In the genomic region with DNA sequence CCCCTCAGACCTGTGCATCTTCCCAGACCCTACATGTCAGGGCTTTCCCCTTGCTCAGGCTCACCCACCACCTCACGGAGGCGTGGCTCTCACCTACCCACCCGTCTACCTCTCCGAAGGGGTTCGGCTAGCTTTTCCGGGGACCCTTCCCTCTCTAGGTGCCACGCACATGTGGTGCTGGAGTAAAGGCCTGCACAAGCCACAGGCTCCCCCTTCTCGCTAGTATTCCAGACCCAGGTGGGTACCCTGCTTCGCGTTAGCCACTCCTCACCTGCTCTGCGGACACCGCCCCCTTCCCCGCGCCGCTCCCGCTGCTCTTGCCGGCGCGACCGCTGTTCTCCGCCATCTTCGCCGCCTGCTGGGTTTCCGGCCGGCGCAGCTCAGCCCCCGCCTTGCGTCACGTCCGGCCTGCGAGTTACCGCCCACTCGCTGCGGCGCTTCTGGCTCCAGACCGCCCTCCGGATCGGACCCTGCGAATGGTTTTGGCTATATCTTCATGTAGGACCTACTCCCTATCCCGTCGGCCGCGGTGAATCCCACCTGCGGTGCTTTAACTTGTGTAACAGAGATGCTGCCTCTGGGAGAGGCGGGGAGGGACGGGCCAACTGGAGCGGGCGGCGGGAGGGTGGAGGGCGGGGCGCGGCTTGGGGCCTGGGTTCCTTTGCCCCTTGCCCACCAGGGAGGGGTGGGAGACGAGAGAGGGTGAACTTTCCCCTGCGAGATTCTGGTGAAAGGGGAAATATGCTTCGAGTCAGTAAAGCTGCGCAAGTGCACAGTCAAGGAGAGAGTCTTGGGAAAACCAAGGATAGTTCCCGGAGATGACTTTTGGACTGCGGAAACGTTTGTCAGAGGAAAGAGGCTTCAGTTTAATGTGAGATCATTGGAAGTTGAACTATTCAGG, we compare ENCODE assay signal across 1 cellular context.
TF ChIP-seq lines count a peak whose summit lies in the region.

A gene with protein sequence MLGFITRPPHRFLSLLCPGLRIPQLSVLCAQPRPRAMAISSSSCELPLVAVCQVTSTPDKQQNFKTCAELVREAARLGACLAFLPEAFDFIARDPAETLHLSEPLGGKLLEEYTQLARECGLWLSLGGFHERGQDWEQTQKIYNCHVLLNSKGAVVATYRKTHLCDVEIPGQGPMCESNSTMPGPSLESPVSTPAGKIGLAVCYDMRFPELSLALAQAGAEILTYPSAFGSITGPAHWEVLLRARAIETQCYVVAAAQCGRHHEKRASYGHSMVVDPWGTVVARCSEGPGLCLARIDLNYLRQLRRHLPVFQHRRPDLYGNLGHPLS (plus strand): TSS at position 425 of the 901 bp plus-strand sequence. CDS start 72 bp downstream, at position 497.
A gene with protein sequence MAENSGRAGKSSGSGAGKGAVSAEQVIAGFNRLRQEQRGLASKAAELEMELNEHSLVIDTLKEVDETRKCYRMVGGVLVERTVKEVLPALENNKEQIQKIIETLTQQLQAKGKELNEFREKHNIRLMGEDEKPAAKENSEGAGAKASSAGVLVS (minus strand): TSS at position 357 of the 901 bp plus-strand sequence. CDS start 11 bp downstream, at position 346.

TF ChIP-seq in K562, 482 proteins besides CTCF, POLR2A, EP300 and RAD21 (continued from another document and continues in another):
- TF ChIP-seq, protein P1, sequence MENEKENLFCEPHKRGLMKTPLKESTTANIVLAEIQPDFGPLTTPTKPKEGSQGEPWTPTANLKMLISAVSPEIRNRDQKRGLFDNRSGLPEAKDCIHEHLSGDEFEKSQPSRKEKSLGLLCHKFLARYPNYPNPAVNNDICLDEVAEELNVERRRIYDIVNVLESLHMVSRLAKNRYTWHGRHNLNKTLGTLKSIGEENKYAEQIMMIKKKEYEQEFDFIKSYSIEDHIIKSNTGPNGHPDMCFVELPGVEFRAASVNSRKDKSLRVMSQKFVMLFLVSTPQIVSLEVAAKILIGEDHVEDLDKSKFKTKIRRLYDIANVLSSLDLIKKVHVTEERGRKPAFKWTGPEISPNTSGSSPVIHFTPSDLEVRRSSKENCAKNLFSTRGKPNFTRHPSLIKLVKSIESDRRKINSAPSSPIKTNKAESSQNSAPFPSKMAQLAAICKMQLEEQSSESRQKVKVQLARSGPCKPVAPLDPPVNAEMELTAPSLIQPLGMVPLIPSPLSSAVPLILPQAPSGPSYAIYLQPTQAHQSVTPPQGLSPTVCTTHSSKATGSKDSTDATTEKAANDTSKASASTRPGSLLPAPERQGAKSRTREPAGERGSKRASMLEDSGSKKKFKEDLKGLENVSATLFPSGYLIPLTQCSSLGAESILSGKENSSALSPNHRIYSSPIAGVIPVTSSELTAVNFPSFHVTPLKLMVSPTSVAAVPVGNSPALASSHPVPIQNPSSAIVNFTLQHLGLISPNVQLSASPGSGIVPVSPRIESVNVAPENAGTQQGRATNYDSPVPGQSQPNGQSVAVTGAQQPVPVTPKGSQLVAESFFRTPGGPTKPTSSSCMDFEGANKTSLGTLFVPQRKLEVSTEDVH (IDR thresholded peaks at IDR 0.05; ENCODE audit: low read depth, partially characterized antibody), result peak; percentile 68
- TF ChIP-seq SIX5 (IDR thresholded peaks at IDR 0.05; ENCODE audit: borderline replicate concordance in 1 of 2, insufficient read depth in 1 of 2, low read depth in 1 of 2, low read length in 2 of 2) (no peak), RB1 (IDR thresholded peaks at IDR 0.05; ENCODE audit: low read depth) (peak; percentile 76; the same call in 1 of the 2 replicates), ZKSCAN1 (IDR thresholded peaks at IDR 0.05; ENCODE audit: low read depth, low read length) (no peak), ILF3 (IDR thresholded peaks at IDR 0.05; ENCODE audit: borderline replicate concordance) (no peak), RBM39 (optimal IDR thresholded peaks at IDR 0.05; ENCODE audit: low read depth, low read length) (no peak), PHB (CRISPR knock-in tag; IDR thresholded peaks at IDR 0.05) (no peak), ZNF584 (CRISPR knock-in tag; IDR thresholded peaks at IDR 0.05; ENCODE audit: low read depth) (no peak), ZNF24 (IDR thresholded peaks at IDR 0.05) (no peak), RFX7 (CRISPR knock-in tag; IDR thresholded peaks at IDR 0.05) (no peak), ZC3H4 (CRISPR knock-in tag; IDR thresholded peaks at IDR 0.05; ENCODE audit: borderline replicate concordance) (no peak), NR2F6 (CRISPR knock-in tag; IDR thresholded peaks at IDR 0.05) (no peak), MYNN (IDR thresholded peaks at IDR 0.05) (no peak), MYNN (CRISPR knock-in tag; IDR thresholded peaks at IDR 0.05) (no peak), MEF2A (IDR thresholded peaks at IDR 0.05; ENCODE audit: control insufficient read depth, low read depth, low read length) (no peak), TEAD1 (CRISPR knock-in tag; IDR thresholded peaks at IDR 0.05) (peak in 1 of 2 experiments; percentile 81; a peak in 2 of 4 replicates), MEIS2 (IDR thresholded peaks at IDR 0.05; ENCODE audit: partially characterized antibody) (no peak)
- TF ChIP-seq, protein P2, sequence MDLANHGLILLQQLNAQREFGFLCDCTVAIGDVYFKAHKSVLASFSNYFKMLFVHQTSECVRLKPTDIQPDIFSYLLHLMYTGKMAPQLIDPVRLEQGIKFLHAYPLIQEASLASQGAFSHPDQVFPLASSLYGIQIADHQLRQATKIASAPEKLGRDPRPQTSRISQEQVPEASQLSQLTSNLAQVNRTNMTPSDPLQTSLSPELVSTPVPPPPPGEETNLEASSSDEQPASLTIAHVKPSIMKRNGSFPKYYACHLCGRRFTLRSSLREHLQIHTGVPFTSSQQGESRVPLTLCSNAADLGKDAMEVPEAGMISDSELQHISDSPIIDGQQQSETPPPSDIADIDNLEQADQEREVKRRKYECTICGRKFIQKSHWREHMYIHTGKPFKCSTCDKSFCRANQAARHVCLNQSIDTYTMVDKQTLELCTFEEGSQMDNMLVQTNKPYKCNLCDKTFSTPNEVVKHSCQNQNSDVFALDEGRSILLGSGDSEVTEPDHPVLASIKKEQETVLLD (IDR thresholded peaks at IDR 0.05), result 0 out of 2 replicates have a peak, but pooled peaks have one; percentile 3
- TF ChIP-seq, protein P3, sequence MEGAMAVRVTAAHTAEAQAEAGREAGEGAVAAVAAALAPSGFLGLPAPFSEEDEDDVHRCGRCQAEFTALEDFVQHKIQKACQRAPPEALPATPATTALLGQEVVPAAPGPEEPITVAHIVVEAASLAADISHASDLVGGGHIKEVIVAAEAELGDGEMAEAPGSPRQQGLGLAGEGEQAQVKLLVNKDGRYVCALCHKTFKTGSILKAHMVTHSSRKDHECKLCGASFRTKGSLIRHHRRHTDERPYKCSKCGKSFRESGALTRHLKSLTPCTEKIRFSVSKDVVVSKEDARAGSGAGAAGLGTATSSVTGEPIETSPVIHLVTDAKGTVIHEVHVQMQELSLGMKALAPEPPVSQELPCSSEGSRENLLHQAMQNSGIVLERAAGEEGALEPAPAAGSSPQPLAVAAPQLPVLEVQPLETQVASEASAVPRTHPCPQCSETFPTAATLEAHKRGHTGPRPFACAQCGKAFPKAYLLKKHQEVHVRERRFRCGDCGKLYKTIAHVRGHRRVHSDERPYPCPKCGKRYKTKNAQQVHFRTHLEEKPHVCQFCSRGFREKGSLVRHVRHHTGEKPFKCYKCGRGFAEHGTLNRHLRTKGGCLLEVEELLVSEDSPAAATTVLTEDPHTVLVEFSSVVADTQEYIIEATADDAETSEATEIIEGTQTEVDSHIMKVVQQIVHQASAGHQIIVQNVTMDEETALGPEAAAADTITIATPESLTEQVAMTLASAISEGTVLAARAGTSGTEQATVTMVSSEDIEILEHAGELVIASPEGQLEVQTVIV (CRISPR knock-in tag; IDR thresholded peaks at IDR 0.05; ENCODE audit: borderline replicate concordance), result no peak
- TF ChIP-seq, protein P4, sequence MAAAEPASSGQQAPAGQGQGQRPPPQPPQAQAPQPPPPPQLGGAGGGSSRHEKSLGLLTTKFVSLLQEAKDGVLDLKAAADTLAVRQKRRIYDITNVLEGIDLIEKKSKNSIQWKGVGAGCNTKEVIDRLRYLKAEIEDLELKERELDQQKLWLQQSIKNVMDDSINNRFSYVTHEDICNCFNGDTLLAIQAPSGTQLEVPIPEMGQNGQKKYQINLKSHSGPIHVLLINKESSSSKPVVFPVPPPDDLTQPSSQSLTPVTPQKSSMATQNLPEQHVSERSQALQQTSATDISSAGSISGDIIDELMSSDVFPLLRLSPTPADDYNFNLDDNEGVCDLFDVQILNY (CRISPR knock-in tag; IDR thresholded peaks at IDR 0.05), result peak; percentile 85; the same call in 1 of the 2 replicates
- TF ChIP-seq, protein P5, sequence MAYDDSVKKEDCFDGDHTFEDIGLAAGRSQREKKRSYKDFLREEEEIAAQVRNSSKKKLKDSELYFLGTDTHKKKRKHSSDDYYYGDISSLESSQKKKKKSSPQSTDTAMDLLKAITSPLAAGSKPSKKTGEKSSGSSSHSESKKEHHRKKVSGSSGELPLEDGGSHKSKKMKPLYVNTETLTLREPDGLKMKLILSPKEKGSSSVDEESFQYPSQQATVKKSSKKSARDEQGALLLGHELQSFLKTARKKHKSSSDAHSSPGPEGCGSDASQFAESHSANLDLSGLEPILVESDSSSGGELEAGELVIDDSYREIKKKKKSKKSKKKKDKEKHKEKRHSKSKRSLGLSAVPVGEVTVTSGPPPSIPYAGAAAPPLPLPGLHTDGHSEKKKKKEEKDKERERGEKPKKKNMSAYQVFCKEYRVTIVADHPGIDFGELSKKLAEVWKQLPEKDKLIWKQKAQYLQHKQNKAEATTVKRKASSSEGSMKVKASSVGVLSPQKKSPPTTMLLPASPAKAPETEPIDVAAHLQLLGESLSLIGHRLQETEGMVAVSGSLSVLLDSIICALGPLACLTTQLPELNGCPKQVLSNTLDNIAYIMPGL (CRISPR knock-in tag; IDR thresholded peaks at IDR 0.05), result peak; percentile 71; the same call in 1 of the 2 replicates
- TF ChIP-seq, protein P6, sequence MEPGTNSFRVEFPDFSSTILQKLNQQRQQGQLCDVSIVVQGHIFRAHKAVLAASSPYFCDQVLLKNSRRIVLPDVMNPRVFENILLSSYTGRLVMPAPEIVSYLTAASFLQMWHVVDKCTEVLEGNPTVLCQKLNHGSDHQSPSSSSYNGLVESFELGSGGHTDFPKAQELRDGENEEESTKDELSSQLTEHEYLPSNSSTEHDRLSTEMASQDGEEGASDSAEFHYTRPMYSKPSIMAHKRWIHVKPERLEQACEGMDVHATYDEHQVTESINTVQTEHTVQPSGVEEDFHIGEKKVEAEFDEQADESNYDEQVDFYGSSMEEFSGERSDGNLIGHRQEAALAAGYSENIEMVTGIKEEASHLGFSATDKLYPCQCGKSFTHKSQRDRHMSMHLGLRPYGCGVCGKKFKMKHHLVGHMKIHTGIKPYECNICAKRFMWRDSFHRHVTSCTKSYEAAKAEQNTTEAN (CRISPR knock-in tag; IDR thresholded peaks at IDR 0.05), result 0 out of 2 replicates have a peak, but pooled peaks have one; percentile 60
- TF ChIP-seq, protein P7, sequence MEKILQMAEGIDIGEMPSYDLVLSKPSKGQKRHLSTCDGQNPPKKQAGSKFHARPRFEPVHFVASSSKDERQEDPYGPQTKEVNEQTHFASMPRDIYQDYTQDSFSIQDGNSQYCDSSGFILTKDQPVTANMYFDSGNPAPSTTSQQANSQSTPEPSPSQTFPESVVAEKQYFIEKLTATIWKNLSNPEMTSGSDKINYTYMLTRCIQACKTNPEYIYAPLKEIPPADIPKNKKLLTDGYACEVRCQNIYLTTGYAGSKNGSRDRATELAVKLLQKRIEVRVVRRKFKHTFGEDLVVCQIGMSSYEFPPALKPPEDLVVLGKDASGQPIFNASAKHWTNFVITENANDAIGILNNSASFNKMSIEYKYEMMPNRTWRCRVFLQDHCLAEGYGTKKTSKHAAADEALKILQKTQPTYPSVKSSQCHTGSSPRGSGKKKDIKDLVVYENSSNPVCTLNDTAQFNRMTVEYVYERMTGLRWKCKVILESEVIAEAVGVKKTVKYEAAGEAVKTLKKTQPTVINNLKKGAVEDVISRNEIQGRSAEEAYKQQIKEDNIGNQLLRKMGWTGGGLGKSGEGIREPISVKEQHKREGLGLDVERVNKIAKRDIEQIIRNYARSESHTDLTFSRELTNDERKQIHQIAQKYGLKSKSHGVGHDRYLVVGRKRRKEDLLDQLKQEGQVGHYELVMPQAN (IDR thresholded peaks at IDR 0.05; ENCODE audit: borderline replicate concordance), result peak; percentile 98
- TF ChIP-seq, protein P8, sequence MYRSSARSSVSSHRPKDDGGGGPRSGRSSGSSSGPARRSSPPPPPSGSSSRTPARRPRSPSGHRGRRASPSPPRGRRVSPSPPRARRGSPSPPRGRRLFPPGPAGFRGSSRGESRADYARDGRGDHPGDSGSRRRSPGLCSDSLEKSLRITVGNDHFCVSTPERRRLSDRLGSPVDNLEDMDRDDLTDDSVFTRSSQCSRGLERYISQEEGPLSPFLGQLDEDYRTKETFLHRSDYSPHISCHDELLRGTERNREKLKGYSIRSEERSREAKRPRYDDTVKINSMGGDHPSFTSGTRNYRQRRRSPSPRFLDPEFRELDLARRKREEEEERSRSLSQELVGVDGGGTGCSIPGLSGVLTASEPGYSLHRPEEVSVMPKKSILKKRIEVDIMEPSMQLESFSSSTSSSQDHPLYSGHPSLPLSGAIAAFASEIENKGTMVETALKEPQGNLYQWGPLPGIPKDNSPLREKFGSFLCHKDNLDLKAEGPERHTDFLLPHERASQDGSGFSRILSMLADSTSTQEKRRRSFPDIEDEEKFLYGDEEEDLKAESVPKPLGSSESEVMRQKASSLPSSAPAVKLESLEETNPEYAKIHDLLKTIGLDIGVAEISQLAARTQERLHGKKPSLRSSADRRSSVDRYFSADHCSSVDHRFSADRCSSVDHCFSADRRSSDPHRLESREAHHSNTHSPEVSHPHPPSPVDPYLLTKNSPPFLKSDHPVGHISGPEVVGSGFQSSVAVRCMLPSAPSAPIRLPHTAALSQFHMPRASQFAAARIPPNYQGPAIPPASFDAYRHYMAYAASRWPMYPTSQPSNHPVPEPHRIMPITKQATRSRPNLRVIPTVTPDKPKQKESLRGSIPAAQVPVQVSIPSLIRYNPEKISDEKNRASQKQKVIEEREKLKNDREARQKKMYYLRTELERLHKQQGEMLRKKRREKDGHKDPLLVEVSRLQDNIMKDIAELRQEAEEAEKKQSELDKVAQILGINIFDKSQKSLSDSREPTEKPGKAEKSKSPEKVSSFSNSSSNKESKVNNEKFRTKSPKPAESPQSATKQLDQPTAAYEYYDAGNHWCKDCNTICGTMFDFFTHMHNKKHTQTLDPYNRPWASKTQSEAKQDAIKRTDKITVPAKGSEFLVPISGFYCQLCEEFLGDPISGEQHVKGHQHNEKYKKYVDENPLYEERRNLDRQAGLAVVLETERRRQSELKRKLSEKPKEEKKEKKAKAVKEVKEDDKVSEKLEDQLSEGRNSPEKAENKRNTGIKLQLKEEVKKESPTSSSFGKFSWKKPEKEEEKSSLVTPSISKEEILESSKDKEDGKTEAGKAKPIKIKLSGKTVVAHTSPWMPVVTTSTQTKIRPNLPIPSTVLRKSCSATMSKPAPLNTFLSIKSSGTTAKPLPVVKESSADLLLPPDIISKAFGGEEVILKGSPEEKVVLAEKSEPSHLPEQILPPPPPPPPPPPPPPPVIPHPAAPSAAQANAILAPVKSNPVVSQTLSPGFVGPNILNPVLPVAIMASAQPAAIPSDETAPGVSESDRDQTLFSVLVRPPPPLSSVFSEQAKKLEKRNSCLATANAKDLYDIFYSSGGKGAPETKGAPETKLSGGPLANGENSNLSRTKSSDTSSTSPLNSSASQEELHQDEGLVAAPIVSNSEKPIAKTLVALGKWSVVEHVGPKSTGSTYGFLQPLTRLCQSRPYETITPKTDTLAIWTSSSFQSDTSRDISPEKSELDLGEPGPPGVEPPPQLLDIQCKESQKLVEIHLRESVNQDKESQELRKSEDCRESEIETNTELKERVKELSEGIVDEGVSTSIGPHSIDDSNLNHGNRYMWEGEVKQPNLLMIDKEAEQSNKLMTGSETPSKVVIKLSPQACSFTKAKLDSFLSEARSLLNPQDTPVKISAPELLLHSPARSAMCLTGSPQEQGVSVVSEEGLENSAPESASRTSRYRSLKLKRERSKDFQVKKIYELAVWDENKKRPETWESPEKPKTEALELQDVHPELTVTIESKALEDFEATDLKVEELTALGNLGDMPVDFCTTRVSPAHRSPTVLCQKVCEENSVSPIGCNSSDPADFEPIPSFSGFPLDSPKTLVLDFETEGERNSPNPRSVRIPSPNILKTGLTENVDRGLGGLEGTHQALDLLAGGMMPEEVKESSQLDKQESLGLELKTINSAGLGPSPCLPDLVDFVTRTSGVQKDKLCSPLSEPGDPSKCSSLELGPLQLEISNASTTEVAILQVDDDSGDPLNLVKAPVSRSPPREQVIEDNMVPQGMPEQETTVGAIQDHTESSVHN (IDR thresholded peaks at IDR 0.05; ENCODE audit: borderline replicate concordance in 1 of 2, low read depth in 1 of 2), result no peak
